Comparison of ENCODE assay signal across 1 cellular context in the genomic region with DNA sequence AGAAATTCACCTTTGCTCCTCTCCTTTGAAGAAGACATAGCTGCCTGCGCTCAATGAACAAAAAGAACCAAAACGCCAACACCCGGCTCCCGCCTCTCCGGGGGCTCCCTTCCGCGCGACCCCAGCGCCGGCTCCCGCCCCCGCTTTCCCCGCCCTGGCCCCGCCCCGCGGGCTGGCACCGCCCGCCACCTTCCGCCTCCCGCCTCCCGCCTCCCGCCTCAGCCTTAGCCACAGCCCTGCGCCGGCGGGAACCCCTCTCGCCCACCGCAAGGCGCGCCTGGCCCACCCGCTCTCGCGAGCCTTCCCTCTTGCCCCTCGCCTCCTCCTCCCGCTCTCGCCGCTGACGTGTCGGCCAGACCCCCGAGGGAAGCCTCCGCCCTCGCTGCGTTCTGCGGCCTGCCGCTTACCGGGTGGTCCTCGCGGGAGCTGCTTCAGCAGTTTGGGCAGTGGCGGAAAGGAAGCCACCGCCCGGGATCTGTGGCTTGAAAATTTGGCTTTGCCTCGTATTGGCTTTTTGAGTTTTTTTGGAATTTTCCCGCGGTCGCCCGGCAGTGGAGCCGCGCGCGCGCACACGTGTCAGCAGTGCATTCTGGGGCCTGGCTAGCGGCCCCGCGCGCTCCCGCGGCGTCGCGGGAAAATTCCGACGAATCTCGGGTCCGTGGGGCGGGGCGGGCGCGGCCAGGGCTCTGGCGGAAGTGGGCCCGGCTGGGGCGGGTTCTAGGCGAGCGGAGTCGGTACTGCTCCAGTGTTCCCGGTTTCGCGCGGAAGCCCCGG.
TF ChIP-seq lines count a peak whose summit lies in the region.

A gene with protein sequence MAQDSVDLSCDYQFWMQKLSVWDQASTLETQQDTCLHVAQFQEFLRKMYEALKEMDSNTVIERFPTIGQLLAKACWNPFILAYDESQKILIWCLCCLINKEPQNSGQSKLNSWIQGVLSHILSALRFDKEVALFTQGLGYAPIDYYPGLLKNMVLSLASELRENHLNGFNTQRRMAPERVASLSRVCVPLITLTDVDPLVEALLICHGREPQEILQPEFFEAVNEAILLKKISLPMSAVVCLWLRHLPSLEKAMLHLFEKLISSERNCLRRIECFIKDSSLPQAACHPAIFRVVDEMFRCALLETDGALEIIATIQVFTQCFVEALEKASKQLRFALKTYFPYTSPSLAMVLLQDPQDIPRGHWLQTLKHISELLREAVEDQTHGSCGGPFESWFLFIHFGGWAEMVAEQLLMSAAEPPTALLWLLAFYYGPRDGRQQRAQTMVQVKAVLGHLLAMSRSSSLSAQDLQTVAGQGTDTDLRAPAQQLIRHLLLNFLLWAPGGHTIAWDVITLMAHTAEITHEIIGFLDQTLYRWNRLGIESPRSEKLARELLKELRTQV (minus strand): TSS at position 591 of the 774 bp plus-strand sequence. CDS start 68,418 bp downstream, outside the sequence.

TF ChIP-seq in K562, 482 proteins besides CTCF, POLR2A, EP300 and RAD21 (continued from another document and continues in another):
- TF ChIP-seq, protein P1, sequence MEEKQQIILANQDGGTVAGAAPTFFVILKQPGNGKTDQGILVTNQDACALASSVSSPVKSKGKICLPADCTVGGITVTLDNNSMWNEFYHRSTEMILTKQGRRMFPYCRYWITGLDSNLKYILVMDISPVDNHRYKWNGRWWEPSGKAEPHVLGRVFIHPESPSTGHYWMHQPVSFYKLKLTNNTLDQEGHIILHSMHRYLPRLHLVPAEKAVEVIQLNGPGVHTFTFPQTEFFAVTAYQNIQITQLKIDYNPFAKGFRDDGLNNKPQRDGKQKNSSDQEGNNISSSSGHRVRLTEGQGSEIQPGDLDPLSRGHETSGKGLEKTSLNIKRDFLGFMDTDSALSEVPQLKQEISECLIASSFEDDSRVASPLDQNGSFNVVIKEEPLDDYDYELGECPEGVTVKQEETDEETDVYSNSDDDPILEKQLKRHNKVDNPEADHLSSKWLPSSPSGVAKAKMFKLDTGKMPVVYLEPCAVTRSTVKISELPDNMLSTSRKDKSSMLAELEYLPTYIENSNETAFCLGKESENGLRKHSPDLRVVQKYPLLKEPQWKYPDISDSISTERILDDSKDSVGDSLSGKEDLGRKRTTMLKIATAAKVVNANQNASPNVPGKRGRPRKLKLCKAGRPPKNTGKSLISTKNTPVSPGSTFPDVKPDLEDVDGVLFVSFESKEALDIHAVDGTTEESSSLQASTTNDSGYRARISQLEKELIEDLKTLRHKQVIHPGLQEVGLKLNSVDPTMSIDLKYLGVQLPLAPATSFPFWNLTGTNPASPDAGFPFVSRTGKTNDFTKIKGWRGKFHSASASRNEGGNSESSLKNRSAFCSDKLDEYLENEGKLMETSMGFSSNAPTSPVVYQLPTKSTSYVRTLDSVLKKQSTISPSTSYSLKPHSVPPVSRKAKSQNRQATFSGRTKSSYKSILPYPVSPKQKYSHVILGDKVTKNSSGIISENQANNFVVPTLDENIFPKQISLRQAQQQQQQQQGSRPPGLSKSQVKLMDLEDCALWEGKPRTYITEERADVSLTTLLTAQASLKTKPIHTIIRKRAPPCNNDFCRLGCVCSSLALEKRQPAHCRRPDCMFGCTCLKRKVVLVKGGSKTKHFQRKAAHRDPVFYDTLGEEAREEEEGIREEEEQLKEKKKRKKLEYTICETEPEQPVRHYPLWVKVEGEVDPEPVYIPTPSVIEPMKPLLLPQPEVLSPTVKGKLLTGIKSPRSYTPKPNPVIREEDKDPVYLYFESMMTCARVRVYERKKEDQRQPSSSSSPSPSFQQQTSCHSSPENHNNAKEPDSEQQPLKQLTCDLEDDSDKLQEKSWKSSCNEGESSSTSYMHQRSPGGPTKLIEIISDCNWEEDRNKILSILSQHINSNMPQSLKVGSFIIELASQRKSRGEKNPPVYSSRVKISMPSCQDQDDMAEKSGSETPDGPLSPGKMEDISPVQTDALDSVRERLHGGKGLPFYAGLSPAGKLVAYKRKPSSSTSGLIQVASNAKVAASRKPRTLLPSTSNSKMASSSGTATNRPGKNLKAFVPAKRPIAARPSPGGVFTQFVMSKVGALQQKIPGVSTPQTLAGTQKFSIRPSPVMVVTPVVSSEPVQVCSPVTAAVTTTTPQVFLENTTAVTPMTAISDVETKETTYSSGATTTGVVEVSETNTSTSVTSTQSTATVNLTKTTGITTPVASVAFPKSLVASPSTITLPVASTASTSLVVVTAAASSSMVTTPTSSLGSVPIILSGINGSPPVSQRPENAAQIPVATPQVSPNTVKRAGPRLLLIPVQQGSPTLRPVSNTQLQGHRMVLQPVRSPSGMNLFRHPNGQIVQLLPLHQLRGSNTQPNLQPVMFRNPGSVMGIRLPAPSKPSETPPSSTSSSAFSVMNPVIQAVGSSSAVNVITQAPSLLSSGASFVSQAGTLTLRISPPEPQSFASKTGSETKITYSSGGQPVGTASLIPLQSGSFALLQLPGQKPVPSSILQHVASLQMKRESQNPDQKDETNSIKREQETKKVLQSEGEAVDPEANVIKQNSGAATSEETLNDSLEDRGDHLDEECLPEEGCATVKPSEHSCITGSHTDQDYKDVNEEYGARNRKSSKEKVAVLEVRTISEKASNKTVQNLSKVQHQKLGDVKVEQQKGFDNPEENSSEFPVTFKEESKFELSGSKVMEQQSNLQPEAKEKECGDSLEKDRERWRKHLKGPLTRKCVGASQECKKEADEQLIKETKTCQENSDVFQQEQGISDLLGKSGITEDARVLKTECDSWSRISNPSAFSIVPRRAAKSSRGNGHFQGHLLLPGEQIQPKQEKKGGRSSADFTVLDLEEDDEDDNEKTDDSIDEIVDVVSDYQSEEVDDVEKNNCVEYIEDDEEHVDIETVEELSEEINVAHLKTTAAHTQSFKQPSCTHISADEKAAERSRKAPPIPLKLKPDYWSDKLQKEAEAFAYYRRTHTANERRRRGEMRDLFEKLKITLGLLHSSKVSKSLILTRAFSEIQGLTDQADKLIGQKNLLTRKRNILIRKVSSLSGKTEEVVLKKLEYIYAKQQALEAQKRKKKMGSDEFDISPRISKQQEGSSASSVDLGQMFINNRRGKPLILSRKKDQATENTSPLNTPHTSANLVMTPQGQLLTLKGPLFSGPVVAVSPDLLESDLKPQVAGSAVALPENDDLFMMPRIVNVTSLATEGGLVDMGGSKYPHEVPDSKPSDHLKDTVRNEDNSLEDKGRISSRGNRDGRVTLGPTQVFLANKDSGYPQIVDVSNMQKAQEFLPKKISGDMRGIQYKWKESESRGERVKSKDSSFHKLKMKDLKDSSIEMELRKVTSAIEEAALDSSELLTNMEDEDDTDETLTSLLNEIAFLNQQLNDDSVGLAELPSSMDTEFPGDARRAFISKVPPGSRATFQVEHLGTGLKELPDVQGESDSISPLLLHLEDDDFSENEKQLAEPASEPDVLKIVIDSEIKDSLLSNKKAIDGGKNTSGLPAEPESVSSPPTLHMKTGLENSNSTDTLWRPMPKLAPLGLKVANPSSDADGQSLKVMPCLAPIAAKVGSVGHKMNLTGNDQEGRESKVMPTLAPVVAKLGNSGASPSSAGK (IDR thresholded peaks at IDR 0.05): peak; percentile 92
- TF ChIP-seq ZNF696 (CRISPR knock-in tag; conservative IDR thresholded peaks at IDR 0.05) (no peak), BCOR (IDR thresholded peaks at IDR 0.05) (0 out of 2 replicates have a peak, but pooled peaks have one; percentile 21), ZNF232 (CRISPR knock-in tag; IDR thresholded peaks at IDR 0.05) (peak; percentile 81; the same call in 1 of the 2 replicates), RHOXF2B (CRISPR knock-in tag; conservative IDR thresholded peaks at IDR 0.05) (no peak), RBM17 (IDR thresholded peaks at IDR 0.05; ENCODE audit: borderline replicate concordance, low read depth, low read length) (no peak), SMAD3 (CRISPR knock-in tag; conservative IDR thresholded peaks at IDR 0.05) (no peak), BRD4 (IDR thresholded peaks at IDR 0.05) (0 out of 2 replicates have a peak, but pooled peaks have one; percentile 81), SP1 (CRISPR knock-in tag; IDR thresholded peaks at IDR 0.05) (peak; percentile 65; the same call in 1 of the 2 replicates), ZNF124 (CRISPR knock-in tag; IDR thresholded peaks at IDR 0.05) (no peak), CCNT2 (IDR thresholded peaks at IDR 0.05; ENCODE audit: borderline replicate concordance, extremely low read depth, insufficient read length, low read depth, low read length) (peak; percentile 73), NFIX (CRISPR knock-in tag; IDR thresholded peaks at IDR 0.05; ENCODE audit: low read depth) (no peak), ETV1 (tag; conservative IDR thresholded peaks at IDR 0.05; ENCODE audit: low read depth) (peak; percentile 56), ZNF143 (CRISPR knock-in tag; IDR thresholded peaks at IDR 0.05) (peak; percentile 80), SMAD4 (CRISPR knock-in tag; conservative IDR thresholded peaks at IDR 0.05) (peak; percentile 69)
- TF ChIP-seq, protein P2, sequence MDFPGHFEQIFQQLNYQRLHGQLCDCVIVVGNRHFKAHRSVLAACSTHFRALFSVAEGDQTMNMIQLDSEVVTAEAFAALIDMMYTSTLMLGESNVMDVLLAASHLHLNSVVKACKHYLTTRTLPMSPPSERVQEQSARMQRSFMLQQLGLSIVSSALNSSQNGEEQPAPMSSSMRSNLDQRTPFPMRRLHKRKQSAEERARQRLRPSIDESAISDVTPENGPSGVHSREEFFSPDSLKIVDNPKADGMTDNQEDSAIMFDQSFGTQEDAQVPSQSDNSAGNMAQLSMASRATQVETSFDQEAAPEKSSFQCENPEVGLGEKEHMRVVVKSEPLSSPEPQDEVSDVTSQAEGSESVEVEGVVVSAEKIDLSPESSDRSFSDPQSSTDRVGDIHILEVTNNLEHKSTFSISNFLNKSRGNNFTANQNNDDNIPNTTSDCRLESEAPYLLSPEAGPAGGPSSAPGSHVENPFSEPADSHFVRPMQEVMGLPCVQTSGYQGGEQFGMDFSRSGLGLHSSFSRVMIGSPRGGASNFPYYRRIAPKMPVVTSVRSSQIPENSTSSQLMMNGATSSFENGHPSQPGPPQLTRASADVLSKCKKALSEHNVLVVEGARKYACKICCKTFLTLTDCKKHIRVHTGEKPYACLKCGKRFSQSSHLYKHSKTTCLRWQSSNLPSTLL (IDR thresholded peaks at IDR 0.05): no peak
- TF ChIP-seq, protein P3, sequence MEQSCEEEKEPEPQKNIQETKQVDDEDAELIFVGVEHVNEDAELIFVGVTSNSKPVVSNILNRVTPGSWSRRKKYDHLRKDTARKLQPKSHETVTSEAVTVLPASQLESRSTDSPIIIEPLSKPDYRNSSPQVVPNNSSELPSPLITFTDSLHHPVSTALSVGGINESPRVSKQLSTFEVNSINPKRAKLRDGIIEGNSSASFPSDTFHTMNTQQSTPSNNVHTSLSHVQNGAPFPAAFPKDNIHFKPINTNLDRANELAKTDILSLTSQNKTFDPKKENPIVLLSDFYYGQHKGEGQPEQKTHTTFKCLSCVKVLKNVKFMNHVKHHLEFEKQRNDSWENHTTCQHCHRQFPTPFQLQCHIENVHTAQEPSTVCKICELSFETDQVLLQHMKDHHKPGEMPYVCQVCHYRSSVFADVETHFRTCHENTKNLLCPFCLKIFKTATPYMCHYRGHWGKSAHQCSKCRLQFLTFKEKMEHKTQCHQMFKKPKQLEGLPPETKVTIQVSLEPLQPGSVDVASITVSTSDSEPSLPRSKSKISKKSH (CRISPR knock-in tag; IDR thresholded peaks at IDR 0.05): no peak
- TF ChIP-seq, protein P4, sequence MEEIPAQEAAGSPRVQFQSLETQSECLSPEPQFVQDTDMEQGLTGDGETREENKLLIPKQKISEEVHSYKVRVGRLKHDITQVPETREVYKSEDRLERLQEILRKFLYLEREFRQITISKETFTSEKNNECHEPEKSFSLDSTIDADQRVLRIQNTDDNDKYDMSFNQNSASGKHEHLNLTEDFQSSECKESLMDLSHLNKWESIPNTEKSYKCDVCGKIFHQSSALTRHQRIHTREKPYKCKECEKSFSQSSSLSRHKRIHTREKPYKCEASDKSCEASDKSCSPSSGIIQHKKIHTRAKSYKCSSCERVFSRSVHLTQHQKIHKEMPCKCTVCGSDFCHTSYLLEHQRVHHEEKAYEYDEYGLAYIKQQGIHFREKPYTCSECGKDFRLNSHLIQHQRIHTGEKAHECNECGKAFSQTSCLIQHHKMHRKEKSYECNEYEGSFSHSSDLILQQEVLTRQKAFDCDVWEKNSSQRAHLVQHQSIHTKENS (CRISPR knock-in tag; IDR thresholded peaks at IDR 0.05): no peak
- TF ChIP-seq, protein P5, sequence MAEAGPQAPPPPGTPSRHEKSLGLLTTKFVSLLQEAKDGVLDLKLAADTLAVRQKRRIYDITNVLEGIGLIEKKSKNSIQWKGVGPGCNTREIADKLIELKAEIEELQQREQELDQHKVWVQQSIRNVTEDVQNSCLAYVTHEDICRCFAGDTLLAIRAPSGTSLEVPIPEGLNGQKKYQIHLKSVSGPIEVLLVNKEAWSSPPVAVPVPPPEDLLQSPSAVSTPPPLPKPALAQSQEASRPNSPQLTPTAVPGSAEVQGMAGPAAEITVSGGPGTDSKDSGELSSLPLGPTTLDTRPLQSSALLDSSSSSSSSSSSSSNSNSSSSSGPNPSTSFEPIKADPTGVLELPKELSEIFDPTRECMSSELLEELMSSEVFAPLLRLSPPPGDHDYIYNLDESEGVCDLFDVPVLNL (CRISPR knock-in tag; IDR thresholded peaks at IDR 0.05; ENCODE audit: low read depth): peak; percentile 89
- TF ChIP-seq, protein P6, sequence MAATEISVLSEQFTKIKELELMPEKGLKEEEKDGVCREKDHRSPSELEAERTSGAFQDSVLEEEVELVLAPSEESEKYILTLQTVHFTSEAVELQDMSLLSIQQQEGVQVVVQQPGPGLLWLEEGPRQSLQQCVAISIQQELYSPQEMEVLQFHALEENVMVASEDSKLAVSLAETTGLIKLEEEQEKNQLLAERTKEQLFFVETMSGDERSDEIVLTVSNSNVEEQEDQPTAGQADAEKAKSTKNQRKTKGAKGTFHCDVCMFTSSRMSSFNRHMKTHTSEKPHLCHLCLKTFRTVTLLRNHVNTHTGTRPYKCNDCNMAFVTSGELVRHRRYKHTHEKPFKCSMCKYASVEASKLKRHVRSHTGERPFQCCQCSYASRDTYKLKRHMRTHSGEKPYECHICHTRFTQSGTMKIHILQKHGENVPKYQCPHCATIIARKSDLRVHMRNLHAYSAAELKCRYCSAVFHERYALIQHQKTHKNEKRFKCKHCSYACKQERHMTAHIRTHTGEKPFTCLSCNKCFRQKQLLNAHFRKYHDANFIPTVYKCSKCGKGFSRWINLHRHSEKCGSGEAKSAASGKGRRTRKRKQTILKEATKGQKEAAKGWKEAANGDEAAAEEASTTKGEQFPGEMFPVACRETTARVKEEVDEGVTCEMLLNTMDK (IDR thresholded peaks at IDR 0.05; ENCODE audit: borderline replicate concordance, insufficient read depth, low read depth, low read length, poor library complexity, severe bottlenecking): no peak
- TF ChIP-seq, protein P7, sequence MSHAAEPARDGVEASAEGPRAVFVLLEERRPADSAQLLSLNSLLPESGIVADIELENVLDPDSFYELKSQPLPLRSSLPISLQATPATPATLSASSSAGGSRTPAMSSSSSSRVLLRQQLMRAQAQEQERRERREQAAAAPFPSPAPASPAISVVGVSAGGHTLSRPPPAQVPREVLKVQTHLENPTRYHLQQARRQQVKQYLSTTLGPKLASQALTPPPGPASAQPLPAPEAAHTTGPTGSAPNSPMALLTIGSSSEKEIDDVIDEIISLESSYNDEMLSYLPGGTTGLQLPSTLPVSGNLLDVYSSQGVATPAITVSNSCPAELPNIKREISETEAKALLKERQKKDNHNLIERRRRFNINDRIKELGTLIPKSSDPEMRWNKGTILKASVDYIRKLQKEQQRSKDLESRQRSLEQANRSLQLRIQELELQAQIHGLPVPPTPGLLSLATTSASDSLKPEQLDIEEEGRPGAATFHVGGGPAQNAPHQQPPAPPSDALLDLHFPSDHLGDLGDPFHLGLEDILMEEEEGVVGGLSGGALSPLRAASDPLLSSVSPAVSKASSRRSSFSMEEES (CRISPR knock-in tag; IDR thresholded peaks at IDR 0.05): no peak
